In genomic region chr5:77775773-77776605, GRCh38 we compare ENCODE assay signal across 1 cellular context.
TF ChIP-seq lines count a peak whose summit lies in the region.

Gene TBCA (minus strand): TSS chr5:77776339. CDS start chr5:77776257, 82 bp downstream.

TF ChIP-seq in HepG2, 621 proteins besides CTCF, POLR2A, EP300 and RAD21 (continued from another document and continues in another):
- TF ChIP-seq ETS1 (CRISPR knock-in tag; IDR thresholded peaks at IDR 0.05) (peak; percentile 74; the same call in 1 of the 2 replicates), CSRNP2 (CRISPR knock-in tag; conservative IDR thresholded peaks at IDR 0.05; ENCODE audit: low read depth) (no peak), ZNF121 (CRISPR knock-in tag; IDR thresholded peaks at IDR 0.05) (peak; percentile 32; the same call in 1 of the 2 replicates), REXO4 (CRISPR knock-in tag; IDR thresholded peaks at IDR 0.05; ENCODE audit: borderline replicate concordance) (no peak), ZNF333 (CRISPR knock-in tag; IDR thresholded peaks at IDR 0.05; ENCODE audit: borderline replicate concordance) (0 out of 2 replicates have a peak, but pooled peaks have one; percentile 55), ZNF800 (CRISPR knock-in tag; IDR thresholded peaks at IDR 0.05) (peak; percentile 49; the same call in 1 of the 2 replicates), ZNF577 (CRISPR knock-in tag; IDR thresholded peaks at IDR 0.05; ENCODE audit: borderline replicate concordance, low read depth) (0 out of 2 replicates have a peak, but pooled peaks have one; percentile 54), ZNF296 (CRISPR knock-in tag; conservative IDR thresholded peaks at IDR 0.05) (peak; percentile 64; the same call in 1 of the 2 replicates), GMEB1 (CRISPR knock-in tag; IDR thresholded peaks at IDR 0.05; ENCODE audit: borderline replicate concordance) (peak; percentile 57; the same call in 1 of the 2 replicates), SIN3A (IDR thresholded peaks at IDR 0.05; ENCODE audit: borderline replicate concordance, low read depth, low read length) (peak; percentile 24; the same call in 1 of the 2 replicates), MAFF (IDR thresholded peaks at IDR 0.05; ENCODE audit: low read depth, low read length) (no peak), ERF (CRISPR knock-in tag; IDR thresholded peaks at IDR 0.05) (no peak), ELF3 (CRISPR knock-in tag; IDR thresholded peaks at IDR 0.05) (peak; percentile 19; the same call in 1 of the 2 replicates), SNAI1 (CRISPR knock-in tag; IDR thresholded peaks at IDR 0.05; ENCODE audit: borderline replicate concordance) (no peak), HNRNPH1 (optimal IDR thresholded peaks at IDR 0.05; ENCODE audit: low read depth, low read length) (no peak), FOXO4 (CRISPR knock-in tag; conservative IDR thresholded peaks at IDR 0.05) (no peak), U2AF1 (optimal IDR thresholded peaks at IDR 0.05; ENCODE audit: low read depth, low read length) (peak; percentile 88), CCAR2 (optimal IDR thresholded peaks at IDR 0.05; ENCODE audit: low read depth, low read length) (no peak), RXRA (CRISPR knock-in tag; IDR thresholded peaks at IDR 0.05) (peak; percentile 71; the same call in 1 of the 2 replicates), ZNF614 (CRISPR knock-in tag; IDR thresholded peaks at IDR 0.05; ENCODE audit: borderline replicate concordance) (no peak), CREB3 (CRISPR knock-in tag; IDR thresholded peaks at IDR 0.05) (no peak), ZNF280D (CRISPR knock-in tag; IDR thresholded peaks at IDR 0.05) (no peak), PAXIP1 (CRISPR knock-in tag; conservative IDR thresholded peaks at IDR 0.05) (peak; percentile 27; the same call in 1 of the 2 replicates), ATF7-NPFF (CRISPR knock-in tag; IDR thresholded peaks at IDR 0.05; ENCODE audit: low read depth) (peak; percentile 79; the same call in 1 of the 2 replicates), DPF2 (CRISPR knock-in tag; IDR thresholded peaks at IDR 0.05; ENCODE audit: borderline replicate concordance, low read depth) (no peak), PAF1 (CRISPR knock-in tag; IDR thresholded peaks at IDR 0.05) (no peak), ZNF678 (CRISPR knock-in tag; IDR thresholded peaks at IDR 0.05) (peak; percentile 91; the same call in 1 of the 2 replicates)
